ENCODE assay signal across 9 cellular contexts in the genomic region with DNA sequence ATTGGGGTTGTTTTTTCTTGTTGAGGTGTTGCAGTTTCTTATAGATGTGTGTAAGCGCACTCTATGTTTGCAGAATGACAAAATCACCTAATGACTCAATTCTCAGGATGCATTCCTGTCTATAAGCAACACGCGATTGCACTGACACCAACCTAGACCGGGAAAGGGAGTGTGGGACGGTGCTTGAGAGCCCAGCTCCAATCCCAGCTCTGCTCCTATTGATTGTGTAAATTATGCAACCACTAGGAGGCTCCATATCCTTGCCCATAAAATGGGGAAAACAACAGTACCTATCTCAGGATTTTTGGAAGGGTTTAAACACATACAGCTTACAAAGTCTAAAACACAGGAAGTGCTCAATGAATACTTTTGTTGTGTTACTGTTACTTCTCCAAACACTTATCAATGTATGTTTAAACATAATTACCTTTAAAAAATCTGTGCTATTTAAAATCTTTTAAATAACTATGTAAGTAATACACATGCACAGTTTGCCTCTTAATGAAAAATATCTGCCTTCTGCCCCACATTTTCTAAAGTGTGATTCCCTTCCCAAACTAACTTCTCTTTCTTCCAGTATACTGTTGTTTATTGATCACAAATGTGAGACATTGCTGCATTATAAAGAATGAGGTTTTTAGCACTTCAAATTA.
DNase-seq lines count a peak whose midpoint lies in the region; ATAC-seq, FAIRE-seq and TF ChIP-seq lines count a peak whose summit lies in the region.
"Had no signal": no experiment of that assay in that cellular context is flagged by ENCODE, and none has a peak within 500 bp of the region (broad histone marks: within the 10 kb centered on the region; RNA-seq: fewer than 3 reads in every experiment).

No MANE protein-coding gene starts in this region.

- no peaks in the 10 kb centered on the region for H3K27me3 Mint-ChIP-seq in brain
- no peaks in the 10 kb centered on the region for H3K27me3 Mint-ChIP-seq in activated naive CD8-positive, alpha-beta T cell treated with anti-CD3 and anti-CD28 coated beads, Interleukin-2, amount 50 U/mL, for 24 hours

- no peaks in the 10 kb centered on the region for H3K4me1 ChIP-seq in kidney (ENCODE audit: control insufficient read depth in 1 of 2, insufficient read depth in 1 of 2, low read depth in 1 of 2, low read length in 2 of 2)

- H3K36me3 Mint-ChIP-seq in brain, result no peaks in the 10 kb centered on the region
- H3K36me3 Mint-ChIP-seq in activated naive CD8-positive, alpha-beta T cell treated with anti-CD3 and anti-CD28 coated beads, Interleukin-2, amount 50 U/mL, for 24 hours (ENCODE audit: low read depth), result no peaks in the 10 kb centered on the region

- no peaks in the 10 kb centered on the region for H3K9me3 ChIP-seq in kidney (ENCODE audit: control insufficient read depth in 1 of 2, low read length in 2 of 2)

- no peaks in the 10 kb centered on the region for H3K4me1 Mint-ChIP-seq in brain
- H3K4me1 Mint-ChIP-seq in activated naive CD8-positive, alpha-beta T cell treated with anti-CD3 and anti-CD28 coated beads, Interleukin-2, amount 50 U/mL, for 24 hours, result no peaks in the 10 kb centered on the region

- no peak for FAIRE-seq in kidney (lab: Jason Lieb, UNC)

- ATAC-seq in GM21576 (IDR thresholded peaks at IDR 0.05; ENCODE audit: unreplicated experiment) (peak; percentile 72), HG02678 (IDR thresholded peaks at IDR 0.05; ENCODE audit: unreplicated experiment) (no peak)
- no peak for ATAC-seq in activated naive CD8-positive, alpha-beta T cell treated with anti-CD3 and anti-CD28 coated beads, Interleukin-2, amount 50 U/mL, for 24 hours

- no peak overlapping the region for H3K27ac Mint-ChIP-seq in brain
- no peak overlapping the region for H3K27ac Mint-ChIP-seq in activated naive CD8-positive, alpha-beta T cell treated with anti-CD3 and anti-CD28 coated beads, Interleukin-2, amount 50 U/mL, for 24 hours

- DNase-seq in COLO668 (lab: John Stamatoyannopoulos, UW; ENCODE audit: unreplicated experiment), result peak; percentile 34
- peak; percentile 66 for DNase-seq in NCI-H1694 treated with DMSO at 0.1 percent for 48 hours (lab: John Stamatoyannopoulos, UW)
- no peak for DNase-seq in kidney
- DNase-seq in activated naive CD8-positive, alpha-beta T cell treated with anti-CD3 and anti-CD28 coated beads, Interleukin-2, amount 50 U/mL, for 24 hours, result no peak
- DNase-seq in stimulated activated CD4-positive, alpha-beta T cell treated with anti-CD3 and anti-CD28 coated beads, Interleukin-12 subunit alpha, Interleukin-12 subunit beta, amount 100 ng/mL, for 4 hours, result no peak

- no peaks in the 10 kb centered on the region for H3K9me3 Mint-ChIP-seq in brain
- H3K9me3 Mint-ChIP-seq in activated naive CD8-positive, alpha-beta T cell treated with anti-CD3 and anti-CD28 coated beads, Interleukin-2, amount 50 U/mL, for 24 hours, result no peaks in the 10 kb centered on the region

- intact Hi-C loops in kidney (cut with DNase I), result no loop called here

- no peak overlapping the region for H3K4me3 Mint-ChIP-seq in brain
- H3K4me3 Mint-ChIP-seq in activated naive CD8-positive, alpha-beta T cell treated with anti-CD3 and anti-CD28 coated beads, Interleukin-2, amount 50 U/mL, for 24 hours, result no peak overlapping the region

- no peak overlapping the region for H3K4me3 ChIP-seq in kidney (ENCODE audit: low read length in 2 of 2)

- TF ChIP-seq CTCF in brain (conservative IDR thresholded peaks at IDR 0.05), result peak; percentile 73 to 75
- TF ChIP-seq CTCF in kidney (IDR thresholded peaks at IDR 0.05; ENCODE audit: borderline replicate concordance, extremely low read depth, insufficient read depth), result peak; percentile 34

- no peak overlapping the region for H3K9ac ChIP-seq in kidney (ENCODE audit: low read length in 2 of 2)

- H3K36me3 ChIP-seq in kidney (ENCODE audit: control insufficient read depth in 1 of 2, insufficient read depth in 2 of 2, low read length in 2 of 2), result no peaks in the 10 kb centered on the region

- H3K27ac ChIP-seq in kidney (ENCODE audit: low read depth in 2 of 2, low read length in 2 of 2), result no peak overlapping the region
- H3K27ac ChIP-seq: HL-60 had no signal

Comparison
In these comparisons a context has a peak if more than half of its experiments do, and no peak if none do; other contexts are left out.
1. DNase-seq: peak in COLO668 (single experiment) and NCI-H1694 treated with DMSO at 0.1 percent for 48 hours (single experiment); none in kidney (single experiment), activated naive CD8-positive, alpha-beta T cell treated with anti-CD3 and anti-CD28 coated beads, Interleukin-2, amount 50 U/mL, for 24 hours (single experiment) and stimulated activated CD4-positive, alpha-beta T cell treated with anti-CD3 and anti-CD28 coated beads, Interleukin-12 subunit alpha, Interleukin-12 subunit beta, amount 100 ng/mL, for 4 hours (single experiment).